In the genomic region with DNA sequence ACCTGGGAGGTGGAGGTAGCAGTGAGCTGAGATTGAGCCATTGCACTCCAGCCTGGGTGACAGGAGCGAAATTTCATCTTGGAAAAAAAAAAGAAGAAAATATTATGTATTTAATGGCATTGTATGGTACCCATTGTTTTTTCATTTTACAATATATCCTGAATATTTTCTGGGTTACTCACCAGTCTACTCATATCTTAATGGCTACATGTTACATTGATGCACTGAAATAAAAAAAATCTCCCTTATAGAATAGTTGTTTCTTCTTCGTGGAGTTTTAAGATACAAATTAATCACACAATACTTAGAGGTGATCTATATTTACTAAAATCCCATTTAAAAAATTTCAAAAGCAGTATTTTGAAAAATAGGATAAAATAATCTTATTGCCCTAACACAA, we compare ENCODE assay signal across 26 cellular contexts.
"Had no signal": no experiment of that assay in that cellular context is flagged by ENCODE, and none has a peak within 500 bp of the region (broad histone marks: within the 10 kb centered on the region; RNA-seq: fewer than 3 reads in every experiment).

No MANE protein-coding gene starts in this region.

- ATAC-seq: activated CD8-positive, alpha-beta T cell treated with anti-CD3 and anti-CD28 coated beads for 36 hours; body of pancreas; K562; Right ventricle myocardium inferior; SK-N-SH treated with all-trans-retinoic acid at 6 μM for 48 hours had no signal

- H3K27me3 ChIP-seq: ascending aorta, body of pancreas, breast epithelium, Peyer's patch had no signal

- DNase-seq: activated CD4-positive, alpha-beta T cell treated with anti-CD3 and anti-CD28 coated beads, Interleukin-2, amount 10 ng/mL, durations not matched to agents 24 days and 14 days; activated CD4-positive, alpha-beta T cell treated with anti-CD3 and anti-CD28 coated beads, Interleukin-2, amount 50 U/mL, for 4 hours; activated CD4-positive, CD25-positive, alpha-beta regulatory T cell; activated CD8-positive, alpha-beta T cell treated with anti-CD3 and anti-CD28 coated beads for 36 hours; activated gamma-delta T cell; activated naive CD4-positive, alpha-beta T cell treated with Interleukin-2 at 50 U/mL for 16 hours; activated naive CD8-positive, alpha-beta T cell treated with anti-CD3 and anti-CD28 coated beads, Interleukin-2, amount 10 ng/mL, durations not matched to agents 7 days and 5 days; activated T-cell treated with anti-CD3 and anti-CD28 coated beads, Interleukin-2, amount 50 U/mL, for 1 hour; amygdala; body of pancreas; caudate nucleus; NCI-H1092 treated with DMSO at 0.1 percent for 48 hours; NCI-H1930; NCI-H2081 treated with DMSO at 0.1 percent for 48 hours; NCI-H345; NCI-H524 treated with DMSO at 0.1 percent for 48 hours; SIG-M5; T1000; WERI-Rb-1 had no signal

- H3K4me3 ChIP-seq: ascending aorta, body of pancreas, breast epithelium, K562, Peyer's patch had no signal

- H3K4me1 ChIP-seq: ascending aorta, breast epithelium, Peyer's patch had no signal

- H3K27ac ChIP-seq: ascending aorta, body of pancreas, breast epithelium, Peyer's patch, RWPE1, WERI-Rb-1 had no signal
